In genomic region chr11:63938481-63939350, GRCh38 we compare ENCODE assay signal across 1 cellular context.
A peak's percentile ranks its signal among the peaks of the same experiment; 100 is the strongest.
TF ChIP-seq lines count a peak whose summit lies in the region.

Gene NAA40 (plus strand): TSS chr11:63939002. CDS start chr11:63939097, 95 bp downstream.

TF ChIP-seq in GM23338, 12 proteins besides CTCF, POLR2A, EP300 and RAD21 (continued from another document):
- TF ChIP-seq, protein P1, sequence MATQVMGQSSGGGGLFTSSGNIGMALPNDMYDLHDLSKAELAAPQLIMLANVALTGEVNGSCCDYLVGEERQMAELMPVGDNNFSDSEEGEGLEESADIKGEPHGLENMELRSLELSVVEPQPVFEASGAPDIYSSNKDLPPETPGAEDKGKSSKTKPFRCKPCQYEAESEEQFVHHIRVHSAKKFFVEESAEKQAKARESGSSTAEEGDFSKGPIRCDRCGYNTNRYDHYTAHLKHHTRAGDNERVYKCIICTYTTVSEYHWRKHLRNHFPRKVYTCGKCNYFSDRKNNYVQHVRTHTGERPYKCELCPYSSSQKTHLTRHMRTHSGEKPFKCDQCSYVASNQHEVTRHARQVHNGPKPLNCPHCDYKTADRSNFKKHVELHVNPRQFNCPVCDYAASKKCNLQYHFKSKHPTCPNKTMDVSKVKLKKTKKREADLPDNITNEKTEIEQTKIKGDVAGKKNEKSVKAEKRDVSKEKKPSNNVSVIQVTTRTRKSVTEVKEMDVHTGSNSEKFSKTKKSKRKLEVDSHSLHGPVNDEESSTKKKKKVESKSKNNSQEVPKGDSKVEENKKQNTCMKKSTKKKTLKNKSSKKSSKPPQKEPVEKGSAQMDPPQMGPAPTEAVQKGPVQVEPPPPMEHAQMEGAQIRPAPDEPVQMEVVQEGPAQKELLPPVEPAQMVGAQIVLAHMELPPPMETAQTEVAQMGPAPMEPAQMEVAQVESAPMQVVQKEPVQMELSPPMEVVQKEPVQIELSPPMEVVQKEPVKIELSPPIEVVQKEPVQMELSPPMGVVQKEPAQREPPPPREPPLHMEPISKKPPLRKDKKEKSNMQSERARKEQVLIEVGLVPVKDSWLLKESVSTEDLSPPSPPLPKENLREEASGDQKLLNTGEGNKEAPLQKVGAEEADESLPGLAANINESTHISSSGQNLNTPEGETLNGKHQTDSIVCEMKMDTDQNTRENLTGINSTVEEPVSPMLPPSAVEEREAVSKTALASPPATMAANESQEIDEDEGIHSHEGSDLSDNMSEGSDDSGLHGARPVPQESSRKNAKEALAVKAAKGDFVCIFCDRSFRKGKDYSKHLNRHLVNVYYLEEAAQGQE (IDR thresholded peaks at IDR 0.05; ENCODE audit: unreplicated experiment): peak; percentile 13
- no peak for TF ChIP-seq EZH2 (IDR thresholded peaks at IDR 0.05; ENCODE audit: low read depth, unreplicated experiment)
TF ChIP-seq in GM23338: peak in this region for 2.
